33 cellular contexts compared by ENCODE assay signal in the genomic region with DNA sequence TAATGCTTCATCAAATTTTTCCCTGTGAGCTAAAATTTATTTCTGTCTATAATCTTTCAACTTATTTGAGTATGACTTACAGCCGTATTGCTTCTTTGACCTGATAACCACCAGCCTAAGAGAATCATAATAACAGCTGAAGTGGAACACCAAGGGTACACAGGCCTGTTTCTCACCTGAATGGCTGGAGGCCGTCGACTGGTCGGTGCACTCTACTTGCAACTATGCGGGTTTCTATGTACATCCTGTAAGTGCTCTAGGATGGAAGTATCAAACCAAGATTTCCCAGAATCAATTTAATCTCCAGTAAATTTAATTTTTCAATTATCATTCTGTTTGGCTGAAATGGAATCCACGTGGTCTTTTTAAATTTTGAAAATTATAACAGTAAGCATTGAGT.
"Had no signal": no experiment of that assay in that cellular context is flagged by ENCODE, and none has a peak within 500 bp of the region (broad histone marks: within the 10 kb centered on the region; RNA-seq: fewer than 3 reads in every experiment).

No MANE protein-coding gene starts in this region.

- DNase-seq: Karpas-422, Kasumi-1, MG63, MM.1S, MV-4-11, NCI-H1048, NCI-H1092, NCI-H1092 treated with DMSO at 0.1 percent for 48 hours, NCI-H1105, NCI-H1105 treated with DMSO at 0.1 percent for 48 hours, NCI-H1417, NCI-H1417 treated with DMSO at 0.1 percent for 48 hours, NCI-H1436, NCI-H1436 treated with DMSO at 0.1 percent for 48 hours, NCI-H146, NCI-H1694, NCI-H1694 treated with DMSO at 0.1 percent for 48 hours, NCI-H187, NCI-H187 treated with DMSO at 0.1 percent for 48 hours, NCI-H1930, NCI-H2029, NCI-H2029 treated with DMSO at 0.1 percent for 48 hours, NCI-H2081, NCI-H2081 treated with DMSO at 0.1 percent for 48 hours, NCI-H2107, NCI-H2171, NCI-H2171 treated with DMSO at 0.1 percent for 48 hours, NCI-H2227 treated with DMSO at 0.1 percent for 48 hours, NCI-H226, NCI-H345, NCI-H446, NCI-H446 treated with DMSO at 0.1 percent for 48 hours, NCI-H510A had no signal
